In the genomic region with DNA sequence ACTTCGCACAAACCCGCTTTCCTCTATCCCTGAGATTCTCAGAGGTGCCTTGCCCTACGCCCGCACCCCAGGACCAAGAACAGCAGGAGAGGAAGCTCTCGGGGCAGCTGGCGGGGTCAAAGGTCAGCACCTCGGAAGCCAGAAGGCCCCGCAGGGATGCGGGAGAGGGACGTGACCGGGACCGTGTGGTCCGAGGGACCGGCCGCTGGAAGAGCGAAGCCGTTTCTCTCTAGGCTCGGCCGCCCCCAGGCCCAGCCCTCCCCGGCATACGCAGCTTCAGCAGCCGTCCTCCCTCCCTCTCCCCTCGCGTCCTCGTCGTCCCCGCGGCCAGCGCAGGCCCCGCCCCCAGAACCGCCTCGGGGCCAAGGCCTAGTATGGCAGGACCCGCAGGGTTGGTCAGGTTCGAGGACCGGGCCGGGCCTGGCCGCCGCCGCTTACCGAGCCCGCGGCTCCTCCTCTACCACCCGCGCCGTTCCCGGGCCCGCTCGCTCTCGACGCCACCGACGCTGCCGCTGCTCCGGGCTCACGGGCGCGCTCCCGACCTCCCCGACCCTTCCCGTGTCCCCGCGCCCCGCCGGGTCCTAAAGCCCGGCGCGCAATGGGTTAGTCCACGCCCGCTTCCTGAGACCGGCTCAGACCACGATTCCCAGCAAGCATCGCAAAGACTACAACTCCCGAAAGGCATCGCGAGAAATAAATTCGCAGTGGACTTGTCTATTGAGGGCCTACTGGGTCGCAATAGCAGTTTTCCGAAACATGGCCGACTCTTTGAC, we compare ENCODE assay signal across 1 cellular context.
TF ChIP-seq lines count a peak whose summit lies in the region.

A gene with protein sequence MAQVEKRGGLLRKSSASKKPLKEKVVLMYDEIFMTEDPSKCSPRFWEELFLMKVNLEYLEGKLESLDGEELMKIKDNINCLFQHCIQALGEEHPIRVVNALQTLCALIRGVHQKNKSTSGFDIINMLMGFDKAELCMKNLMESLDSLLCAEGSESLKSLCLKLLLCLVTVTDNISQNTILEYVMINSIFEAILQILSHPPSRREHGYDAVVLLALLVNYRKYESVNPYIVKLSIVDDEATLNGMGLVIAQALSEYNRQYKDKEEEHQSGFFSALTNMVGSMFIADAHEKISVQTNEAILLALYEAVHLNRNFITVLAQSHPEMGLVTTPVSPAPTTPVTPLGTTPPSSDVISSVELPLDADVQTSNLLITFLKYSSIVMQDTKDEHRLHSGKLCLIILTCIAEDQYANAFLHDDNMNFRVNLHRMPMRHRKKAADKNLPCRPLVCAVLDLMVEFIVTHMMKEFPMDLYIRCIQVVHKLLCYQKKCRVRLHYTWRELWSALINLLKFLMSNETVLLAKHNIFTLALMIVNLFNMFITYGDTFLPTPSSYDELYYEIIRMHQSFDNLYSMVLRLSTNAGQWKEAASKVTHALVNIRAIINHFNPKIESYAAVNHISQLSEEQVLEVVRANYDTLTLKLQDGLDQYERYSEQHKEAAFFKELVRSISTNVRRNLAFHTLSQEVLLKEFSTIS (minus strand): TSS at position 527 of the 773 bp plus-strand sequence. CDS start 16,059 bp downstream, outside the sequence.

TF ChIP-seq in HepG2, 621 proteins besides CTCF, POLR2A, EP300 and RAD21 (continued from another document and continues in another):
- TF ChIP-seq, protein P1, sequence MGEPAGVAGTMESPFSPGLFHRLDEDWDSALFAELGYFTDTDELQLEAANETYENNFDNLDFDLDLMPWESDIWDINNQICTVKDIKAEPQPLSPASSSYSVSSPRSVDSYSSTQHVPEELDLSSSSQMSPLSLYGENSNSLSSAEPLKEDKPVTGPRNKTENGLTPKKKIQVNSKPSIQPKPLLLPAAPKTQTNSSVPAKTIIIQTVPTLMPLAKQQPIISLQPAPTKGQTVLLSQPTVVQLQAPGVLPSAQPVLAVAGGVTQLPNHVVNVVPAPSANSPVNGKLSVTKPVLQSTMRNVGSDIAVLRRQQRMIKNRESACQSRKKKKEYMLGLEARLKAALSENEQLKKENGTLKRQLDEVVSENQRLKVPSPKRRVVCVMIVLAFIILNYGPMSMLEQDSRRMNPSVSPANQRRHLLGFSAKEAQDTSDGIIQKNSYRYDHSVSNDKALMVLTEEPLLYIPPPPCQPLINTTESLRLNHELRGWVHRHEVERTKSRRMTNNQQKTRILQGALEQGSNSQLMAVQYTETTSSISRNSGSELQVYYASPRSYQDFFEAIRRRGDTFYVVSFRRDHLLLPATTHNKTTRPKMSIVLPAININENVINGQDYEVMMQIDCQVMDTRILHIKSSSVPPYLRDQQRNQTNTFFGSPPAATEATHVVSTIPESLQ (CRISPR knock-in tag; conservative IDR thresholded peaks at IDR 0.05): no peak
- no peak for TF ChIP-seq MED8 (CRISPR knock-in tag; IDR thresholded peaks at IDR 0.05; ENCODE audit: insufficient replicate concordance)
- TF ChIP-seq ELF3 (CRISPR knock-in tag; IDR thresholded peaks at IDR 0.05): peak; percentile 89
- TF ChIP-seq ASH2L (IDR thresholded peaks at IDR 0.05; ENCODE audit: insufficient read length, low read depth, low read length): peak; percentile 97
- peak; percentile 74 for TF ChIP-seq TAF15 (IDR thresholded peaks at IDR 0.05; ENCODE audit: low read depth, low read length, poor library complexity, severe bottlenecking)
- TF ChIP-seq, protein P2, sequence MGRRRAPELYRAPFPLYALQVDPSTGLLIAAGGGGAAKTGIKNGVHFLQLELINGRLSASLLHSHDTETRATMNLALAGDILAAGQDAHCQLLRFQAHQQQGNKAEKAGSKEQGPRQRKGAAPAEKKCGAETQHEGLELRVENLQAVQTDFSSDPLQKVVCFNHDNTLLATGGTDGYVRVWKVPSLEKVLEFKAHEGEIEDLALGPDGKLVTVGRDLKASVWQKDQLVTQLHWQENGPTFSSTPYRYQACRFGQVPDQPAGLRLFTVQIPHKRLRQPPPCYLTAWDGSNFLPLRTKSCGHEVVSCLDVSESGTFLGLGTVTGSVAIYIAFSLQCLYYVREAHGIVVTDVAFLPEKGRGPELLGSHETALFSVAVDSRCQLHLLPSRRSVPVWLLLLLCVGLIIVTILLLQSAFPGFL (CRISPR knock-in tag; IDR thresholded peaks at IDR 0.05): no peak
- TF ChIP-seq ZNF282 (IDR thresholded peaks at IDR 0.05; ENCODE audit: partially characterized antibody): no peak
- TF ChIP-seq PHF8 (CRISPR knock-in tag; IDR thresholded peaks at IDR 0.05): peak; percentile 95
- TF ChIP-seq, protein P3, sequence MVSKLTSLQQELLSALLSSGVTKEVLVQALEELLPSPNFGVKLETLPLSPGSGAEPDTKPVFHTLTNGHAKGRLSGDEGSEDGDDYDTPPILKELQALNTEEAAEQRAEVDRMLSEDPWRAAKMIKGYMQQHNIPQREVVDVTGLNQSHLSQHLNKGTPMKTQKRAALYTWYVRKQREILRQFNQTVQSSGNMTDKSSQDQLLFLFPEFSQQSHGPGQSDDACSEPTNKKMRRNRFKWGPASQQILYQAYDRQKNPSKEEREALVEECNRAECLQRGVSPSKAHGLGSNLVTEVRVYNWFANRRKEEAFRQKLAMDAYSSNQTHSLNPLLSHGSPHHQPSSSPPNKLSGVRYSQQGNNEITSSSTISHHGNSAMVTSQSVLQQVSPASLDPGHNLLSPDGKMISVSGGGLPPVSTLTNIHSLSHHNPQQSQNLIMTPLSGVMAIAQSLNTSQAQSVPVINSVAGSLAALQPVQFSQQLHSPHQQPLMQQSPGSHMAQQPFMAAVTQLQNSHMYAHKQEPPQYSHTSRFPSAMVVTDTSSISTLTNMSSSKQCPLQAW (CRISPR knock-in tag; IDR thresholded peaks at IDR 0.05): peak; percentile 38; the same call in 1 of the 2 replicates
- TF ChIP-seq, protein P4, sequence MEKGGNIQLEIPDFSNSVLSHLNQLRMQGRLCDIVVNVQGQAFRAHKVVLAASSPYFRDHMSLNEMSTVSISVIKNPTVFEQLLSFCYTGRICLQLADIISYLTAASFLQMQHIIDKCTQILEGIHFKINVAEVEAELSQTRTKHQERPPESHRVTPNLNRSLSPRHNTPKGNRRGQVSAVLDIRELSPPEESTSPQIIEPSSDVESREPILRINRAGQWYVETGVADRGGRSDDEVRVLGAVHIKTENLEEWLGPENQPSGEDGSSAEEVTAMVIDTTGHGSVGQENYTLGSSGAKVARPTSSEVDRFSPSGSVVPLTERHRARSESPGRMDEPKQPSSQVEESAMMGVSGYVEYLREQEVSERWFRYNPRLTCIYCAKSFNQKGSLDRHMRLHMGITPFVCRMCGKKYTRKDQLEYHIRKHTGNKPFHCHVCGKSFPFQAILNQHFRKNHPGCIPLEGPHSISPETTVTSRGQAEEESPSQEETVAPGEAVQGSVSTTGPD (CRISPR knock-in tag; IDR thresholded peaks at IDR 0.05): no peak
- TF ChIP-seq, protein P5, sequence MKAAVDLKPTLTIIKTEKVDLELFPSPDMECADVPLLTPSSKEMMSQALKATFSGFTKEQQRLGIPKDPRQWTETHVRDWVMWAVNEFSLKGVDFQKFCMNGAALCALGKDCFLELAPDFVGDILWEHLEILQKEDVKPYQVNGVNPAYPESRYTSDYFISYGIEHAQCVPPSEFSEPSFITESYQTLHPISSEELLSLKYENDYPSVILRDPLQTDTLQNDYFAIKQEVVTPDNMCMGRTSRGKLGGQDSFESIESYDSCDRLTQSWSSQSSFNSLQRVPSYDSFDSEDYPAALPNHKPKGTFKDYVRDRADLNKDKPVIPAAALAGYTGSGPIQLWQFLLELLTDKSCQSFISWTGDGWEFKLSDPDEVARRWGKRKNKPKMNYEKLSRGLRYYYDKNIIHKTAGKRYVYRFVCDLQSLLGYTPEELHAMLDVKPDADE (CRISPR knock-in tag; IDR thresholded peaks at IDR 0.05): no peak
- TF ChIP-seq NAIF1 (CRISPR knock-in tag; IDR thresholded peaks at IDR 0.05; ENCODE audit: borderline replicate concordance): peak; percentile 62; the same call in 1 of the 2 replicates
- TF ChIP-seq ZC3H13 (CRISPR knock-in tag; IDR thresholded peaks at IDR 0.05): peak; percentile 75; the same call in 1 of the 2 replicates
- TF ChIP-seq KLF11 (CRISPR knock-in tag; IDR thresholded peaks at IDR 0.05): no peak
- TF ChIP-seq ZNF720 (CRISPR knock-in tag; IDR thresholded peaks at IDR 0.05): no peak
- peak; percentile 22; the same call in 1 of the 2 replicates for TF ChIP-seq ZNF224 (CRISPR knock-in tag; IDR thresholded peaks at IDR 0.05)
- TF ChIP-seq TOE1 (CRISPR knock-in tag; IDR thresholded peaks at IDR 0.05): peak; percentile 35; the same call in 1 of the 2 replicates
- TF ChIP-seq SP140L (CRISPR knock-in tag; IDR thresholded peaks at IDR 0.05; ENCODE audit: borderline replicate concordance): peak; percentile 77; the same call in 1 of the 2 replicates
- 0 out of 2 replicates have a peak, but pooled peaks have one; percentile 34 for TF ChIP-seq ZNF570 (CRISPR knock-in tag; IDR thresholded peaks at IDR 0.05; ENCODE audit: borderline replicate concordance)
- no peak for TF ChIP-seq CEBPB (IDR thresholded peaks at IDR 0.05; ENCODE audit: borderline replicate concordance, low read depth, low read length)
- no peak for TF ChIP-seq MYNN (CRISPR knock-in tag; IDR thresholded peaks at IDR 0.05; ENCODE audit: low read depth)
- TF ChIP-seq SOX5 (CRISPR knock-in tag; IDR thresholded peaks at IDR 0.05; ENCODE audit: borderline replicate concordance): peak; percentile 25; the same call in 1 of the 2 replicates
- peak; percentile 95 for TF ChIP-seq ZSCAN20 (CRISPR knock-in tag; IDR thresholded peaks at IDR 0.05; ENCODE audit: borderline replicate concordance)
- no peak for TF ChIP-seq U2AF1 (optimal IDR thresholded peaks at IDR 0.05; ENCODE audit: low read depth, low read length)
- TF ChIP-seq JUND (CRISPR knock-in tag; IDR thresholded peaks at IDR 0.05): peak; percentile 65; the same call in 1 of the 2 replicates
- no peak for TF ChIP-seq SETDB1 (CRISPR knock-in tag; IDR thresholded peaks at IDR 0.05; ENCODE audit: borderline replicate concordance)
- TF ChIP-seq, protein P6, sequence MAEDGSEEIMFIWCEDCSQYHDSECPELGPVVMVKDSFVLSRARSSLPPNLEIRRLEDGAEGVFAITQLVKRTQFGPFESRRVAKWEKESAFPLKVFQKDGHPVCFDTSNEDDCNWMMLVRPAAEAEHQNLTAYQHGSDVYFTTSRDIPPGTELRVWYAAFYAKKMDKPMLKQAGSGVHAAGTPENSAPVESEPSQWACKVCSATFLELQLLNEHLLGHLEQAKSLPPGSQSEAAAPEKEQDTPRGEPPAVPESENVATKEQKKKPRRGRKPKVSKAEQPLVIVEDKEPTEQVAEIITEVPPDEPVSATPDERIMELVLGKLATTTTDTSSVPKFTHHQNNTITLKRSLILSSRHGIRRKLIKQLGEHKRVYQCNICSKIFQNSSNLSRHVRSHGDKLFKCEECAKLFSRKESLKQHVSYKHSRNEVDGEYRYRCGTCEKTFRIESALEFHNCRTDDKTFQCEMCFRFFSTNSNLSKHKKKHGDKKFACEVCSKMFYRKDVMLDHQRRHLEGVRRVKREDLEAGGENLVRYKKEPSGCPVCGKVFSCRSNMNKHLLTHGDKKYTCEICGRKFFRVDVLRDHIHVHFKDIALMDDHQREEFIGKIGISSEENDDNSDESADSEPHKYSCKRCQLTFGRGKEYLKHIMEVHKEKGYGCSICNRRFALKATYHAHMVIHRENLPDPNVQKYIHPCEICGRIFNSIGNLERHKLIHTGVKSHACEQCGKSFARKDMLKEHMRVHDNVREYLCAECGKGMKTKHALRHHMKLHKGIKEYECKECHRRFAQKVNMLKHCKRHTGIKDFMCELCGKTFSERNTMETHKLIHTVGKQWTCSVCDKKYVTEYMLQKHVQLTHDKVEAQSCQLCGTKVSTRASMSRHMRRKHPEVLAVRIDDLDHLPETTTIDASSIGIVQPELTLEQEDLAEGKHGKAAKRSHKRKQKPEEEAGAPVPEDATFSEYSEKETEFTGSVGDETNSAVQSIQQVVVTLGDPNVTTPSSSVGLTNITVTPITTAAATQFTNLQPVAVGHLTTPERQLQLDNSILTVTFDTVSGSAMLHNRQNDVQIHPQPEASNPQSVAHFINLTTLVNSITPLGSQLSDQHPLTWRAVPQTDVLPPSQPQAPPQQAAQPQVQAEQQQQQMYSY (CRISPR knock-in tag; IDR thresholded peaks at IDR 0.05): 0 out of 2 replicates have a peak, but pooled peaks have one; percentile 36
- no peak for TF ChIP-seq RELA (CRISPR knock-in tag; IDR thresholded peaks at IDR 0.05)
- peak; percentile 80; the same call in 1 of the 2 replicates for TF ChIP-seq ARNT2 (CRISPR knock-in tag; IDR thresholded peaks at IDR 0.05; ENCODE audit: low read depth)
- TF ChIP-seq ZFP37 (CRISPR knock-in tag; IDR thresholded peaks at IDR 0.05; ENCODE audit: borderline replicate concordance): 0 out of 2 replicates have a peak, but pooled peaks have one; percentile 61
- TF ChIP-seq ZBTB8A (CRISPR knock-in tag; IDR thresholded peaks at IDR 0.05; ENCODE audit: borderline replicate concordance, low read depth): 0 out of 2 replicates have a peak, but pooled peaks have one; percentile 31
- TF ChIP-seq, protein P7, sequence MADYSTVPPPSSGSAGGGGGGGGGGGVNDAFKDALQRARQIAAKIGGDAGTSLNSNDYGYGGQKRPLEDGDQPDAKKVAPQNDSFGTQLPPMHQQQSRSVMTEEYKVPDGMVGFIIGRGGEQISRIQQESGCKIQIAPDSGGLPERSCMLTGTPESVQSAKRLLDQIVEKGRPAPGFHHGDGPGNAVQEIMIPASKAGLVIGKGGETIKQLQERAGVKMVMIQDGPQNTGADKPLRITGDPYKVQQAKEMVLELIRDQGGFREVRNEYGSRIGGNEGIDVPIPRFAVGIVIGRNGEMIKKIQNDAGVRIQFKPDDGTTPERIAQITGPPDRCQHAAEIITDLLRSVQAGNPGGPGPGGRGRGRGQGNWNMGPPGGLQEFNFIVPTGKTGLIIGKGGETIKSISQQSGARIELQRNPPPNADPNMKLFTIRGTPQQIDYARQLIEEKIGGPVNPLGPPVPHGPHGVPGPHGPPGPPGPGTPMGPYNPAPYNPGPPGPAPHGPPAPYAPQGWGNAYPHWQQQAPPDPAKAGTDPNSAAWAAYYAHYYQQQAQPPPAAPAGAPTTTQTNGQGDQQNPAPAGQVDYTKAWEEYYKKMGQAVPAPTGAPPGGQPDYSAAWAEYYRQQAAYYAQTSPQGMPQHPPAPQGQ (CRISPR knock-in tag; IDR thresholded peaks at IDR 0.05; ENCODE audit: borderline replicate concordance): no peak
- TF ChIP-seq CHD2 (IDR thresholded peaks at IDR 0.05; ENCODE audit: low read depth, low read length): peak; percentile 80
- TF ChIP-seq POLR2AphosphoS5 (IDR thresholded peaks at IDR 0.05; ENCODE audit: low read depth, low read length): peak; percentile 84
- peak; percentile 97 for TF ChIP-seq NR2C2 (CRISPR knock-in tag; IDR thresholded peaks at IDR 0.05; ENCODE audit: borderline replicate concordance)
- TF ChIP-seq, protein P8, sequence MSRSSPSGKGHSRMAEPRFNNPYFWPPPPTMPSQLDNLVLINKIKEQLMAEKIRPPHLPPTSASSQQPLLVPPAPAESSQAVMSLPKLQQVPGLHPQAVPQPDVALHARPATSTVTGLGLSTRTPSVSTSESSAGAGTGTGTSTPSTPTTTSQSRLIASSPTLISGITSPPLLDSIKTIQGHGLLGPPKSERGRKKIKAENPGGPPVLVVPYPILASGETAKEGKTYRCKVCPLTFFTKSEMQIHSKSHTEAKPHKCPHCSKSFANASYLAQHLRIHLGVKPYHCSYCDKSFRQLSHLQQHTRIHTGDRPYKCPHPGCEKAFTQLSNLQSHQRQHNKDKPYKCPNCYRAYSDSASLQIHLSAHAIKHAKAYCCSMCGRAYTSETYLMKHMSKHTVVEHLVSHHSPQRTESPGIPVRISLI (CRISPR knock-in tag; IDR thresholded peaks at IDR 0.05; ENCODE audit: borderline replicate concordance): no peak; the same call in 1 of the 2 replicates
- peak; percentile 66 for TF ChIP-seq BORCS8-MEF2B (CRISPR knock-in tag; IDR thresholded peaks at IDR 0.05)
- peak; percentile 97 for TF ChIP-seq KAT7 (CRISPR knock-in tag; IDR thresholded peaks at IDR 0.05; ENCODE audit: borderline replicate concordance)
- TF ChIP-seq JUN (CRISPR knock-in tag; IDR thresholded peaks at IDR 0.05): peak; percentile 83
- TF ChIP-seq MBD4 (IDR thresholded peaks at IDR 0.05; ENCODE audit: borderline replicate concordance, low read length): no peak
- TF ChIP-seq ADNP (CRISPR knock-in tag; IDR thresholded peaks at IDR 0.05): no peak
- peak; percentile 47; the same call in 1 of the 2 replicates for TF ChIP-seq GLI4 (CRISPR knock-in tag; IDR thresholded peaks at IDR 0.05; ENCODE audit: borderline replicate concordance)
